In genomic region chr11:11978792-11979486, GRCh38 we compare ENCODE assay signal across 10 cellular contexts. TPM values are rescaled to one million over a fixed set of nuclear protein-coding genes. Genes with fewer than 3 reads are reported as not detected.
DNase-seq lines count a peak whose midpoint lies in the region; ATAC-seq, FAIRE-seq and TF ChIP-seq lines count a peak whose summit lies in the region.
"Had no signal": no experiment of that assay in that cellular context is flagged by ENCODE, and none has a peak within 500 bp of the region (broad histone marks: within the 10 kb centered on the region; RNA-seq: fewer than 3 reads in every experiment).

No MANE protein-coding gene starts in this region.

- TF ChIP-seq CTCF in LNCaP clone FGC (IDR thresholded peaks at IDR 0.05; ENCODE audit: control insufficient read depth, extremely low read depth, insufficient read depth), result no peak
- no peak for TF ChIP-seq CTCF in body of pancreas (IDR thresholded peaks at IDR 0.05)
- no peak for TF ChIP-seq CTCF in keratinocyte (optimal IDR thresholded peaks at IDR 0.05 in 1 of 3, IDR thresholded peaks at IDR 0.05 in 1 of 3, conservative IDR thresholded peaks at IDR 0.05 in 1 of 3; ENCODE audit: extremely low read depth in 1 of 3, insufficient read depth in 2 of 3, low read length in 3 of 3)

- no peaks in the 10 kb centered on the region for H3K9me3 ChIP-seq in body of pancreas
- H3K9me3 ChIP-seq in keratinocyte (ENCODE audit: control insufficient read depth, low read depth, low read length), result no peaks in the 10 kb centered on the region
- no peaks in the 10 kb centered on the region for H3K9me3 ChIP-seq in stomach smooth muscle (ENCODE audit: control insufficient read depth in 2 of 2, low read length in 2 of 2)
- H3K9me3 ChIP-seq in small intestine (ENCODE audit: control insufficient read depth, low read depth), result no peaks in the 10 kb centered on the region

- ATAC-seq in body of pancreas, result peak; percentile 52
- ATAC-seq in HG02588 (IDR thresholded peaks at IDR 0.05; ENCODE audit: unreplicated experiment), result no peak
- ATAC-seq: stimulated activated naive B cell treated with anti-CD40 and anti-IgM and Interleukin-4, amounts not matched to agents 10 μg/mL and 1 μg/mL and 100 μg/mL, for 72 hours had no signal

- FAIRE-seq in keratinocyte (lab: Jason Lieb, UNC) (peak; percentile 52), small intestine (lab: Jason Lieb, UNC) (no peak)

- no peak overlapping the region for H2AFZ ChIP-seq in keratinocyte (ENCODE audit: control insufficient read depth, low read length)

- intact Hi-C loops in body of pancreas (cut with DNase I), result no loop called here

- no peak overlapping the region for H3K9ac ChIP-seq in keratinocyte (ENCODE audit: control insufficient read depth, extremely low read depth, insufficient read depth, low read length)
- peak overlapping the region in 1 of 2 donors; percentile 29 for H3K9ac ChIP-seq in stomach smooth muscle (ENCODE audit: low read length in 2 of 2)

- H3K4me1 ChIP-seq in body of pancreas (peaks cover 29% of the 10 kb centered on the region), keratinocyte (ENCODE audit: control insufficient read depth, extremely low read depth, insufficient read depth, low read length) (peaks cover 69% of the 10 kb centered on the region), stomach smooth muscle (ENCODE audit: control insufficient read depth, insufficient read depth, low read length) (peaks cover 84% of the 10 kb centered on the region), small intestine (ENCODE audit: control insufficient read depth in 2 of 2, insufficient read depth in 1 of 2, low read depth in 1 of 2, low read length in 1 of 2) (no peaks in the 10 kb centered on the region)

- DNase-seq in LNCaP clone FGC (ENCODE audit: low read depth), result peak; percentile 28
- peak; percentile 40 to 65 (median 54) for DNase-seq in body of pancreas
- DNase-seq in keratinocyte (ENCODE audit: low read depth, low spot score), result no peak
- no peak for DNase-seq in NCI-H510A (lab: John Stamatoyannopoulos, UW)
- no peak for DNase-seq in nucleus accumbens (lab: John Stamatoyannopoulos, UW)
- DNase-seq in small intestine, result no peak
- DNase-seq: stimulated activated naive B cell treated with anti-CD40 and anti-IgM and Interleukin-4, amounts not matched to agents 10 μg/mL and 1 μg/mL and 100 μg/mL, for 72 hours had no signal

- no peaks in the 10 kb centered on the region for H3K27me3 ChIP-seq in body of pancreas
- H3K27me3 ChIP-seq in keratinocyte (ENCODE audit: control insufficient read depth, extremely low read depth, insufficient read depth, low read length), result no peaks in the 10 kb centered on the region
- no peaks in the 10 kb centered on the region for H3K27me3 ChIP-seq in stomach smooth muscle (ENCODE audit: control insufficient read depth in 1 of 2, insufficient read depth in 2 of 2, low read length in 2 of 2)
- H3K27me3 ChIP-seq in small intestine (ENCODE audit: control insufficient read depth in 2 of 2, insufficient read depth in 2 of 2, low read length in 2 of 2), result no peaks in the 10 kb centered on the region

- dilution Hi-C loops in keratinocyte (cut with MboI; ENCODE audit: extremely low pct_ligation_motif_present, low sequenced_read_pairs), result no loop called here

- H3K4me2 ChIP-seq in keratinocyte (ENCODE audit: control insufficient read depth, extremely low read depth, insufficient read depth, low read depth, low read length), result no peak overlapping the region

- H3K79me2 ChIP-seq in keratinocyte (ENCODE audit: control insufficient read depth, insufficient read depth, low read length), result peaks cover 18% of the 10 kb centered on the region

- 62 to 90% methylated on average over 6 to 13 of the region's 13 CpGs for WGBS in body of pancreas, 2 donors
- WGBS in small intestine, 3 donors, result 55 to 75% (median 74%) methylated on average over 13 of the region's 13 CpGs

- TF ChIP-seq POLR2A in body of pancreas (IDR thresholded peaks at IDR 0.05), result no peak

- H3K9me1 ChIP-seq in keratinocyte (ENCODE audit: control insufficient read depth, extremely low read depth, insufficient read depth, low read length), result no peaks in the 10 kb centered on the region

- no peaks in the 10 kb centered on the region for H4K20me1 ChIP-seq in keratinocyte (ENCODE audit: control insufficient read depth, extremely low read depth, insufficient read depth, low read length)

- no peaks in the 10 kb centered on the region for H3K36me3 ChIP-seq in body of pancreas (replicated peaks in 1 of 2; ENCODE audit: insufficient read depth in 1 of 2, low read depth in 2 of 2)
- H3K36me3 ChIP-seq in keratinocyte (ENCODE audit: control insufficient read depth in 2 of 2, extremely low read depth in 1 of 2, insufficient read depth in 2 of 2, low read length in 2 of 2), result peaks cover 9 to 23% of the 10 kb centered on the region in 2 experiments
- H3K36me3 ChIP-seq in stomach smooth muscle (ENCODE audit: control insufficient read depth in 2 of 2, insufficient read depth in 2 of 2, low read length in 2 of 2), result no peaks in the 10 kb centered on the region
- no peaks in the 10 kb centered on the region for H3K36me3 ChIP-seq in small intestine (ENCODE audit: control insufficient read depth in 2 of 2, insufficient read depth in 2 of 2, low read length in 2 of 2)

- no peak overlapping the region for H3K4me3 ChIP-seq in LNCaP clone FGC (ENCODE audit: low read depth, low read length)
- H3K4me3 ChIP-seq in body of pancreas, result no peak overlapping the region
- no peak overlapping the region for H3K4me3 ChIP-seq in keratinocyte (ENCODE audit: control insufficient read depth in 2 of 3, extremely low read depth in 1 of 3, insufficient read depth in 2 of 3, low read depth in 1 of 3, low read length in 3 of 3)
- H3K4me3 ChIP-seq in stomach smooth muscle (ENCODE audit: low read length in 2 of 2), result peak overlapping the region in 1 of 2 donors; percentile 29
- no peak overlapping the region for H3K4me3 ChIP-seq in small intestine (ENCODE audit: low read depth in 1 of 2, low read length in 2 of 2)

- H3K27ac ChIP-seq in body of pancreas, result peak overlapping the region in 3 of 4 donors; percentile 14 to 37 (median 27)
- peak overlapping the region; percentile 49 for H3K27ac ChIP-seq in keratinocyte (ENCODE audit: control insufficient read depth, insufficient read depth, low read length)
- peak overlapping the region; percentile 88 for H3K27ac ChIP-seq in stomach smooth muscle (ENCODE audit: low read length)
- H3K27ac ChIP-seq in small intestine (ENCODE audit: low read depth in 1 of 2, low read length in 1 of 2), result peak overlapping the region in 1 of 2 donors; percentile 55
- H3K27ac ChIP-seq: HL-60 had no signal

RNA-seq across cellular contexts. Expression of gene DKK3, which starts 29.5 kb away (rescaled TPM):
- total RNA-seq in body of pancreas, result 10 to 100 TPM; 14.5 to 25.9 TPM
- polyA plus RNA-seq in keratinocyte (712 to 984 TPM (median 777 TPM) in 3 replicates), small intestine (10 to 100 TPM in 1 of 3 donors, 1 to 10 TPM in 2; 4.2 to 29.1 (median 5.9) TPM)
- polyA plus RNA-seq in keratinocyte (2011; ENCODE audit: low read depth), result 449 TPM
- 673 and 675 TPM in 2 replicates for polyA plus RNA-seq in keratinocyte (2011; cell fraction: cytosol; rRNA removed)
- polyA plus RNA-seq in keratinocyte (2011; cell fraction: nucleus; rRNA removed), result 1,006 and 1,193 TPM in 2 replicates
- 451 and 482 TPM in 2 replicates for polyA plus RNA-seq in keratinocyte (2012; ENCODE audit: low replicate concordance)
- polyA minus RNA-seq in keratinocyte, result 466 to 661 TPM (median 564 TPM) in 3 replicates
- 657 TPM for polyA minus RNA-seq in keratinocyte (2011; cell fraction: cytosol; rRNA and poly(A)+ RNA removed)
- polyA minus RNA-seq in keratinocyte (2011; cell fraction: nucleus; rRNA and poly(A)+ RNA removed), result 427 and 766 TPM in 2 replicates

Comparison
In these comparisons a context has a peak if more than half of its experiments do, and no peak if none do; other contexts are left out.
1. DNase-seq: peak in LNCaP clone FGC (single experiment) and body of pancreas (4 of 4); none in keratinocyte (single experiment), NCI-H510A (single experiment), nucleus accumbens (0 of 56) and small intestine (single experiment).
2. RNA of gene DKK3, which starts 29.5 kb away (polyA plus RNA-seq): 449 to 1,193 TPM in keratinocyte; 4.2 to 29.1 TPM in small intestine; every median in the first group is over 10 times any median in the second.